4 cellular contexts compared by ENCODE assay signal in the genomic region with DNA sequence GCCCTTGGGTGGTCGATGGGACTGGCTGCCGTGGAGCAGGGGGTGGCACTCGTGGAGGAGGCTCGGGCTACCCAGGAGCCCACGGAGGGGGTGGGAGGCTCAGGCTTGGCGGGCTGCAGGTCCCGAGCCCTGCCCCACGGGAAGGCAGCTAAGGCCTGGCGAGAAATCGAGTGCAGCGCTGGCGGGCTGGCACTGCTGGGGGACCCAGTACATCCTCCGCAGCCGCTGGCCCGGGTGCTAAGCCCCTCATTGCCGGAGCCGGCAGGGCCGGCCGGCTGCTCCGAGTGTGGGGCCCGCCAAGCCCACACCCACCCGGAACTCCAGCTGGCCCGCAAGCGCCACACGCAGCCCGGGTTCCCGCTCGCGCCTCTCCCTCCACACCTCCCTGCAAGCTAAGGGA.
DNase-seq lines count a peak whose midpoint lies in the region; ATAC-seq, FAIRE-seq and TF ChIP-seq lines count a peak whose summit lies in the region.
"Not testable (repeated sequence)": the region's sequence is repeated elsewhere in the genome, so short reads cannot be mapped to it uniquely, and the experiment has no call there.

No MANE protein-coding gene starts in this region.

- H3K27ac Mint-ChIP-seq in activated naive CD8-positive, alpha-beta T cell treated with anti-CD3 and anti-CD28 coated beads, Interleukin-2, amount 10 ng/mL, durations not matched to agents 7 days and 5 days = not testable (repeated sequence)

- H3K4me3 Mint-ChIP-seq in activated naive CD8-positive, alpha-beta T cell treated with anti-CD3 and anti-CD28 coated beads, Interleukin-2, amount 10 ng/mL, durations not matched to agents 7 days and 5 days = not testable (repeated sequence)

- intact Hi-C loops in right cardiac atrium (cut with DNase I); kidney (cut with DNase I); upper lobe of right lung (cut with DNase I): not testable (repeated sequence)

- not testable (repeated sequence) for H3K4me1 Mint-ChIP-seq in activated naive CD8-positive, alpha-beta T cell treated with anti-CD3 and anti-CD28 coated beads, Interleukin-2, amount 10 ng/mL, durations not matched to agents 7 days and 5 days

- not testable (repeated sequence) for H3K27ac ChIP-seq in right cardiac atrium (ENCODE audit: low read length); kidney (ENCODE audit: low read depth in 2 of 2, low read length in 2 of 2); upper lobe of right lung

- DNase-seq in activated naive CD8-positive, alpha-beta T cell treated with anti-CD3 and anti-CD28 coated beads, Interleukin-2, amount 10 ng/mL, durations not matched to agents 7 days and 5 days = peak; percentile 18
- DNase-seq in right cardiac atrium (peak in 2 of 3 donors; percentile 36 to 43), kidney (peak; percentile 47), upper lobe of right lung (peak; percentile 58)

- H3K36me3 Mint-ChIP-seq in activated naive CD8-positive, alpha-beta T cell treated with anti-CD3 and anti-CD28 coated beads, Interleukin-2, amount 10 ng/mL, durations not matched to agents 7 days and 5 days = not testable (repeated sequence)

- WGBS in right cardiac atrium = 95% methylated on average over 29 of the region's 29 CpGs

- not testable (repeated sequence) for H3K4me3 ChIP-seq in right cardiac atrium (ENCODE audit: low read length); kidney (ENCODE audit: low read length in 2 of 2); upper lobe of right lung

- H3K36me3 ChIP-seq in kidney (ENCODE audit: control insufficient read depth in 1 of 2, insufficient read depth in 2 of 2, low read length in 2 of 2); upper lobe of right lung: not testable (repeated sequence)

- not testable (repeated sequence) for H3K9me3 Mint-ChIP-seq in activated naive CD8-positive, alpha-beta T cell treated with anti-CD3 and anti-CD28 coated beads, Interleukin-2, amount 10 ng/mL, durations not matched to agents 7 days and 5 days

- H3K9me3 ChIP-seq in right cardiac atrium (ENCODE audit: control insufficient read depth, low read length); kidney (ENCODE audit: control insufficient read depth in 1 of 2, low read length in 2 of 2); upper lobe of right lung: not testable (repeated sequence)

- POLR2A ChIA-PET in activated naive CD8-positive, alpha-beta T cell treated with anti-CD3 and anti-CD28 coated beads, Interleukin-2, amount 10 ng/mL, durations not matched to agents 7 days and 5 days (lab: Charles Lee) = not testable (repeated sequence)

- TF ChIP-seq CTCF in kidney (IDR thresholded peaks at IDR 0.05; ENCODE audit: borderline replicate concordance, extremely low read depth, insufficient read depth); upper lobe of right lung (IDR thresholded peaks at IDR 0.05): not testable (repeated sequence)

- not testable (repeated sequence) for ATAC-seq in activated naive CD8-positive, alpha-beta T cell treated with anti-CD3 and anti-CD28 coated beads, Interleukin-2, amount 10 ng/mL, durations not matched to agents 7 days and 5 days (ENCODE audit: low read depth); right cardiac atrium; upper lobe of right lung

- not testable (repeated sequence) for FAIRE-seq in kidney (lab: Jason Lieb, UNC)

- not testable (repeated sequence) for H3K4me1 ChIP-seq in right cardiac atrium (ENCODE audit: control insufficient read depth, insufficient read depth, low read length); kidney (ENCODE audit: control insufficient read depth in 1 of 2, insufficient read depth in 1 of 2, low read depth in 1 of 2, low read length in 2 of 2); upper lobe of right lung

- not testable (repeated sequence) for H3K9ac ChIP-seq in kidney (ENCODE audit: low read length in 2 of 2)

- H3K27me3 ChIP-seq in right cardiac atrium (ENCODE audit: control insufficient read depth, insufficient read depth); upper lobe of right lung: not testable (repeated sequence)

- H3K27me3 Mint-ChIP-seq in activated naive CD8-positive, alpha-beta T cell treated with anti-CD3 and anti-CD28 coated beads, Interleukin-2, amount 10 ng/mL, durations not matched to agents 7 days and 5 days = not testable (repeated sequence)
